9 cellular contexts compared by ENCODE assay signal in the genomic region with DNA sequence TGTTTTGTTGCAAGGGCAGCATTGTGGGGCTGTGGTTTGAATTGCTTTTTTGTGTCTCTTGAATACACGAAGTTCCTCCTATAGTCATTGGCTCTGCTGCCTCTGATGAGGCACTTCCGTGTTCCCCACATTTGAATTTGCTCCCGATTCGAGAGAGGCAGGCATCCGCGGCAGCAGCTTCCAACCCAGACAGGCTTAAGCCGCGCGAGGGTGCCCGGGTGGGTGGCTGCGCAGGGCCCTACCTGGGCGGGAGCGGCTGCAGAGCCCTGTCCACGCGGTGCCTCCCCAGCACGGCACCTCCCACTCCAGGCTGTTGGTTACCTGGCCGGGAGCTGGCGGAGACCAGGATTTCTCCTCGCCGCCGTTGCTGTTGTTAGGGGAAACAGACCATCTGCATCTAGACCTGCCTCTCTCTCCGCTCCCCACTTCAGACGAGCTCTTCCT.
A peak's percentile ranks its signal among the peaks of the same experiment; 100 is the strongest.
DNase-seq lines count a peak whose midpoint lies in the region; ATAC-seq, FAIRE-seq and TF ChIP-seq lines count a peak whose summit lies in the region.
"Had no signal": no experiment of that assay in that cellular context is flagged by ENCODE, and none has a peak within 500 bp of the region (broad histone marks: within the 10 kb centered on the region; RNA-seq: fewer than 3 reads in every experiment).

No MANE protein-coding gene starts in this region.

- peak overlapping the region in 3 of 4 donors; percentile 19 to 38 (median 19) for H3K4me3 ChIP-seq in gastrocnemius medialis

- intact Hi-C loops in left ventricle myocardium superior (cut with micrococcal nuclease) (no loop called here), gastrocnemius medialis (cut with DNase I; ENCODE audit: low total_unique reads) (no loop called here)

- peaks cover 0 to 6% of the 10 kb centered on the region in 2 donors for H3K4me1 ChIP-seq in gastrocnemius medialis

- H3K27me3 ChIP-seq in gastrocnemius medialis = no peaks in the 10 kb centered on the region

- no peak for TF ChIP-seq POLR2A in gastrocnemius medialis (IDR thresholded peaks at IDR 0.05)

- no peak for FAIRE-seq in RCC 7860 (lab: Jason Lieb, UNC)
- FAIRE-seq: A204.1 had no signal

- DNase-seq in NCI-H2107 treated with DMSO at 0.1 percent for 48 hours (lab: John Stamatoyannopoulos, UW; ENCODE audit: unreplicated experiment) (peak; percentile 64), NCI-H2107 (lab: John Stamatoyannopoulos, UW) (no peak), NCI-H2029 (lab: John Stamatoyannopoulos, UW) (peak; percentile 76), left ventricle myocardium superior (no peak), gastrocnemius medialis (no peak), RCC 7860 (ENCODE audit: low spot score) (no peak)
- DNase-seq in activated effector memory CD4-positive, alpha-beta T cell treated with Interleukin-2 at 50 U/mL for 16 hours = peak; percentile 7

- H3K36me3 ChIP-seq in gastrocnemius medialis = no peaks in the 10 kb centered on the region

- in situ Hi-C loops in gastrocnemius medialis (cut with MboI; ENCODE audit: low sequenced_read_pairs in 4 of 4) = loop anchor here in 2 of 4 donors (10.0 to 25.0 kb wide), 2 partner anchors 130 to 142 kb away; no protein-coding TSS in a partner anchor

- no peak overlapping the region for H3K27ac ChIP-seq in gastrocnemius medialis

- ATAC-seq in left ventricle myocardium superior = peak; percentile 28
- ATAC-seq in gastrocnemius medialis = no peak
- ATAC-seq in GM19455 (IDR thresholded peaks at IDR 0.05; ENCODE audit: unreplicated experiment) = no peak

- no peaks in the 10 kb centered on the region for H3K9me3 ChIP-seq in gastrocnemius medialis

- TF ChIP-seq CTCF in gastrocnemius medialis (IDR thresholded peaks at IDR 0.05 in 4 of 5, conservative IDR thresholded peaks at IDR 0.05 in 1 of 5) = no peak

Comparison
In these comparisons a context has a peak if more than half of its experiments do, and no peak if none do; other contexts are left out.
1. DNase-seq: peak in NCI-H2107 treated with DMSO at 0.1 percent for 48 hours (single experiment), NCI-H2029 (single experiment) and activated effector memory CD4-positive, alpha-beta T cell treated with Interleukin-2 at 50 U/mL for 16 hours (single experiment); none in NCI-H2107 (single experiment), left ventricle myocardium superior (single experiment), gastrocnemius medialis (0 of 2) and RCC 7860 (single experiment).